ENCODE assay signal across 11 cellular contexts in the genomic region with DNA sequence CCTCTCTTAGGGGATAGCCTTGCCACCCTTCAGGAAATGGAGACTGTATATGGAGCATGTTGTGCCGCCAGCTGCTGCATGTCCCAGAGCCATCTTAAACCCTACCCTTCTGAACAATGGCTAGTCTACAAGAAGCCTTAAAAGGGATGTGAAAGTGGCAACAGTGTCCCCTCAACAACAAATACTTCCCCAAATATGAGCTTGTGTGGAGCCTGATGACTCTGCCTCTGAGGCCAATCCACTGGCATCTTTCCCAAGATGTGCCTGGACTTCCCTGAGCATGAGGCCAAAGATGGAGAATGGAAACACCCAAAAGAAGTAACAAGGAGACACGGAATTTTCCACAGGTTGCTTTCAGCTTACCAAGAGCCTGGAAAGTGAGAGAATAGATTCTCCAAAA.
DNase-seq lines count a peak whose midpoint lies in the region; ATAC-seq and TF ChIP-seq lines count a peak whose summit lies in the region.
"Had no signal": no experiment of that assay in that cellular context is flagged by ENCODE, and none has a peak within 500 bp of the region (broad histone marks: within the 10 kb centered on the region; RNA-seq: fewer than 3 reads in every experiment).

No MANE protein-coding gene starts in this region.

- no peaks in the 10 kb centered on the region for H3K9me3 ChIP-seq in mucosa of rectum (ENCODE audit: control insufficient read depth in 2 of 2, low read length in 2 of 2)
- H3K9me3 ChIP-seq: Caco-2 had no signal

- no peaks in the 10 kb centered on the region for H3K36me3 ChIP-seq in mucosa of rectum (ENCODE audit: control insufficient read depth in 2 of 2, insufficient read depth in 2 of 2, low read length in 2 of 2)

- ATAC-seq in HG02623 (IDR thresholded peaks at IDR 0.05; ENCODE audit: unreplicated experiment) (peak; percentile 55), HG03196 (IDR thresholded peaks at IDR 0.05; ENCODE audit: unreplicated experiment) (no peak)

- DNase-seq in GM10248 (ENCODE audit: extremely low spot score) (peak; percentile 49), SKM-1 (lab: John Stamatoyannopoulos, UW; ENCODE audit: unreplicated experiment) (peak; percentile 12), HuH-7 (ENCODE audit: low spot score) (no peak), COLO829 (ENCODE audit: low spot score) (no peak), NCI-H1105 (lab: John Stamatoyannopoulos, UW) (no peak)
- DNase-seq: Caco-2, H9, NCI-H345 had no signal

- CTCF ChIA-PET in GM10248 (lab: Yijun Ruan, JAX): interaction anchor here (1.0 to 3.6 kb wide), 5 partner anchors 8 to 79 kb away, joined by 3 to 16 read pairs (median 8); no protein-coding TSS in a partner anchor

- H3K4me1 ChIP-seq in mucosa of rectum (ENCODE audit: control insufficient read depth in 2 of 2, insufficient read depth in 2 of 2, low read length in 2 of 2): no peaks in the 10 kb centered on the region
- H3K4me1 ChIP-seq: Caco-2 had no signal

- H3K9ac ChIP-seq in mucosa of rectum (ENCODE audit: low read depth in 1 of 2, low read length in 2 of 2): no peak overlapping the region

- peaks cover 0 to 3% of the 10 kb centered on the region in 2 donors for H3K27me3 ChIP-seq in mucosa of rectum (ENCODE audit: control insufficient read depth in 2 of 2, insufficient read depth in 2 of 2, low read length in 2 of 2)

- H3K4me3 ChIP-seq in mucosa of rectum (ENCODE audit: low read length in 2 of 2): no peak overlapping the region

- peak overlapping the region; percentile 11 to 41 for H3K27ac ChIP-seq in mucosa of rectum (ENCODE audit: low read depth in 2 of 2, low read length in 2 of 2)

- POLR2A ChIA-PET in GM10248 (lab: Yijun Ruan, JAX): no interaction called here

- TF ChIP-seq CTCF in GM10248 (IDR thresholded peaks at IDR 0.05; ENCODE audit: control extremely low read depth, extremely low read depth, low read depth, missing control alignments): no peak

Comparison
In these comparisons a context has a peak if more than half of its experiments do, and no peak if none do; other contexts are left out.
1. DNase-seq: peak in GM10248 (single experiment) and SKM-1 (single experiment); none in HuH-7 (single experiment), COLO829 (single experiment) and NCI-H1105 (single experiment).